12 cellular contexts compared by ENCODE assay signal in the genomic region with DNA sequence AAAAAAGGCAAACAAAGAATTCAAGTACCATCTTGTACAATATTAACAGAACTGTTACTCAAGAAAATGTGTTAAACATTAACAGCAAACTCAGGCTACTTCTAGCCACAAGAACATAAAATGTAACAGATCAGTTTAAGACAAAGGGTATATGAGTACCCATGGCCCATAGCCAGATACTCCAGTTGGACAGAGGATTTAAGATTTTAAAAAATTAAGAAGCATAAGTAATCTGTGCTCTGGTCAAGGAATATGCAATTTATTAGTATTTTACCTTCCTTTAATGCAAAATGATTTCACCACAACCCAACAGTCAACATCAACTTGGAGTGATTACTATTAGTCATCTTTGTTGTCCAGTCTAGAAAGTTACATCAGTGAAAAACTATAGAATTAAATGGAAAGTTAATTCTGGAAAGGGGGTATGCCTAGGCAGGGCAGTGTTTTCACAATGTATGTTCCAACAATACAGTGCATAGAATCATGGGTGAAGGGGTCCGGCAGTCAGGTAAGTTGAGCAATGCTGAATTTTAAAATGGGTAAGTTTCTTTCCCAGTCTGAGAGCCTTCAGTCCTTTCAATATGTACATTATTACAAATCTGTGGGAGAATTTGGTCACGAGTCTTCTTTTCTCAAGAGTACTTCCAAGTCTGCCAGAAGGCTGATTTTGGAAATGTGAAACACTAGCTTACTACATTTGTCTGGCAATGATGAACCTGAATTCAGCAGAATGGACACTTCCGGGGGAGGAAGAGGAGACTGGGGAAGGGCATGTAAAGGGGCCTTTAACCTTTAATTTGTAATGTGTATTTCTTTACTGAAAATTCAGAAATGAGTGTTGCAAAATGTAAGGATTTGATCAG. TPM values are rescaled to one million over a fixed set of nuclear protein-coding genes. Genes with fewer than 3 reads are reported as not detected.
DNase-seq lines count a peak whose midpoint lies in the region; ATAC-seq and TF ChIP-seq lines count a peak whose summit lies in the region.
"Had no signal": no experiment of that assay in that cellular context is flagged by ENCODE, and none has a peak within 500 bp of the region (broad histone marks: within the 10 kb centered on the region; RNA-seq: fewer than 3 reads in every experiment).

No MANE protein-coding gene starts in this region.

- intact Hi-C loops in left lung (cut with DNase I): no loop called here

- no peaks in the 10 kb centered on the region for H3K27me3 ChIP-seq in left lung
- H3K27me3 ChIP-seq: upper lobe of left lung had no signal

- peaks cover 0 to 6% of the 10 kb centered on the region in 2 donors for H3K36me3 ChIP-seq in left lung

- H3K9me3 ChIP-seq in left lung: no peaks in the 10 kb centered on the region
- H3K9me3 ChIP-seq: upper lobe of left lung had no signal

- peaks cover 0 to 14% of the 10 kb centered on the region in 2 donors for H3K4me1 ChIP-seq in left lung

- peak; percentile 45 for ATAC-seq in GM18502 (IDR thresholded peaks at IDR 0.05; ENCODE audit: poor library complexity, unreplicated experiment)
- peak; percentile 77 for ATAC-seq in GM21619 (IDR thresholded peaks at IDR 0.05; ENCODE audit: unreplicated experiment)
- ATAC-seq in left lung: peak; percentile 68
- no peak for ATAC-seq in GM18867 (IDR thresholded peaks at IDR 0.05; ENCODE audit: unreplicated experiment)
- ATAC-seq: T-helper 17 cell had no signal

- no peak overlapping the region for H3K4me3 ChIP-seq in left lung
- H3K4me3 ChIP-seq: upper lobe of left lung had no signal

- peak; percentile 33 for DNase-seq in HT-29 (ENCODE audit: low spot score)
- no peak for DNase-seq in left lung
- no peak for DNase-seq in islet precursor cell
- DNase-seq in GM19238 (ENCODE audit: insufficient read length, low spot score): no peak
- DNase-seq in activated effector memory CD4-positive, alpha-beta T cell treated with Interleukin-2 at 50 U/mL for 16 hours: no peak
- DNase-seq: activated CD8-positive, alpha-beta memory T cell treated with anti-CD3 and anti-CD28 coated beads, Interleukin-2, amount 50 U/mL, for 48 hours; NCI-H1417; T-helper 17 cell; upper lobe of left lung had no signal

- peak overlapping the region in 1 of 2 donors; percentile 69 for H3K27ac ChIP-seq in left lung

- TF ChIP-seq CTCF in left lung (IDR thresholded peaks at IDR 0.05): no peak

RNA-seq across cellular contexts. Expression of gene SFT2D3, which starts 34.5 kb away (rescaled TPM):
- 11.1 and 13.3 TPM in 2 replicates for total RNA-seq in HT-29 (2014; rRNA removed; shearing (Covaris generic))
- total RNA-seq in left lung: 1 to 10 TPM; 4.7 to 6.8 TPM
